30 cellular contexts compared by ENCODE assay signal in the genomic region with DNA sequence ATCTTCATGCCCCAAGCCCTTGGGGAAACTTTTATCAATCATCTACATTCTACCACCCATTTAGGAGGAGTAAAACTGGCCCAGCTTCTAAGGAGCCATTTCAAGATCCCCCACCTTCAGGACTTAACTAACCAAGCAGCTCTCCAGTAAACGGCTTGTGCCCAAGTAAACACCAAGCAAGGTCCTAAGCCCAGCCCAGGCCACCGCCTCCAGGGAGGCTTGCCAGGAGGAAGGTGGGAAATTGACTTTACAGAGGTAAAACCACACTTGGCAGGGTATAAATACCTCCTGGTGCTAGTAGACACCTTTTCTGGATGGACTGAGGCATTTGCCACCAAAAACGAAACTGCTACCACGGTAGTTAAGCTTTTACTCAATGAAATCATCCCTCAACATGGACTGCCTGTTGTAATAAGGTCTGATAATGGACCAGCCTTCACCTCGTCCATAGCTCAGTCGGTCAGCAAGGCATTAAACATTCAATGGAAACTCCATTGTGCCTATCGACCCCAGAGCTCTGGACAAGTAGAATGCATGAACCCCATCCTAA. TPM values are rescaled to one million over a fixed set of nuclear protein-coding genes. Genes with fewer than 3 reads are reported as not detected.
"Had no signal": no experiment of that assay in that cellular context is flagged by ENCODE, and none has a peak within 500 bp of the region (broad histone marks: within the 10 kb centered on the region; RNA-seq: fewer than 3 reads in every experiment).

No MANE protein-coding gene starts in this region.

- H3K4me3 ChIP-seq: gastrocnemius medialis, psoas muscle, sigmoid colon, thyroid gland, upper lobe of left lung had no signal

- H3K36me3 Mint-ChIP-seq: activated CD8-positive, alpha-beta memory T cell treated with anti-CD3 and anti-CD28 coated beads, Interleukin-2, amount 10 ng/mL, durations not matched to agents 7 days and 5 days; activated naive CD8-positive, alpha-beta T cell; mesothelial cell of epicardium; stimulated activated memory B cell treated with anti-CD40 and anti-IgM and Interleukin-4, amounts not matched to agents 10 μg/mL and 1 μg/mL and 100 μg/mL, for 72 hours had no signal

- ATAC-seq: activated CD4-positive, alpha-beta T cell treated with anti-CD3 and anti-CD28 coated beads for 36 hours; activated CD8-positive, alpha-beta memory T cell treated with anti-CD3 and anti-CD28 coated beads, Interleukin-2, amount 10 ng/mL, durations not matched to agents 7 days and 5 days; activated CD8-positive, alpha-beta T cell treated with anti-CD3 and anti-CD28 coated beads, Interleukin-2, amount 10 ng/mL, durations not matched to agents 7 days and 5 days; effector memory CD8-positive, alpha-beta T cell; gastrocnemius medialis; left cardiac atrium; naive thymus-derived CD8-positive, alpha-beta T cell; psoas muscle; stimulated activated memory B cell treated with anti-CD40 and anti-IgM and Interleukin-4, amounts not matched to agents 10 μg/mL and 1 μg/mL and 100 μg/mL, for 72 hours; stimulated activated naive CD8-positive, alpha-beta T cell treated with anti-CD3 and anti-CD28 coated beads, Interleukin-15, amount 100 ng/mL, for 72 hours had no signal

- H3K36me3 ChIP-seq: sigmoid colon, thyroid gland, upper lobe of left lung had no signal

- H3K4me1 Mint-ChIP-seq: activated CD4-positive, alpha-beta T cell treated with anti-CD3 and anti-CD28 coated beads for 36 hours; activated CD8-positive, alpha-beta memory T cell treated with anti-CD3 and anti-CD28 coated beads, Interleukin-2, amount 10 ng/mL, durations not matched to agents 7 days and 5 days; stimulated activated memory B cell treated with anti-CD40 and anti-IgM and Interleukin-4, amounts not matched to agents 10 μg/mL and 1 μg/mL and 100 μg/mL, for 72 hours; stimulated activated naive CD8-positive, alpha-beta T cell treated with anti-CD3 and anti-CD28 coated beads, Interleukin-15, amount 100 ng/mL, for 72 hours had no signal

- H2AFZ ChIP-seq: parathyroid adenoma had no signal

- H3K79me2 ChIP-seq: parathyroid adenoma had no signal

- H3K27ac ChIP-seq: gastrocnemius medialis, parathyroid adenoma, psoas muscle, sigmoid colon, thyroid gland, upper lobe of left lung had no signal

- H3K27me3 Mint-ChIP-seq: activated naive CD8-positive, alpha-beta T cell had no signal

- H3K27ac Mint-ChIP-seq: activated CD4-positive, alpha-beta T cell treated with anti-CD3 and anti-CD28 coated beads for 36 hours; activated CD8-positive, alpha-beta memory T cell treated with anti-CD3 and anti-CD28 coated beads, Interleukin-2, amount 10 ng/mL, durations not matched to agents 7 days and 5 days; activated CD8-positive, alpha-beta T cell treated with anti-CD3 and anti-CD28 coated beads, Interleukin-2, amount 10 ng/mL, durations not matched to agents 7 days and 5 days; activated naive CD8-positive, alpha-beta T cell; mesothelial cell of epicardium; naive thymus-derived CD8-positive, alpha-beta T cell; stimulated activated memory B cell treated with anti-CD40 and anti-IgM and Interleukin-4, amounts not matched to agents 10 μg/mL and 1 μg/mL and 100 μg/mL, for 72 hours; stimulated activated naive CD8-positive, alpha-beta T cell treated with anti-CD3 and anti-CD28 coated beads, Interleukin-15, amount 100 ng/mL, for 72 hours had no signal

- H3K9me3 Mint-ChIP-seq: effector memory CD8-positive, alpha-beta T cell; mesothelial cell of epicardium; naive thymus-derived CD8-positive, alpha-beta T cell; neural crest cell; stimulated activated memory B cell treated with anti-CD40 and anti-IgM and Interleukin-4, amounts not matched to agents 10 μg/mL and 1 μg/mL and 100 μg/mL, for 72 hours; stimulated activated naive CD8-positive, alpha-beta T cell treated with anti-CD3 and anti-CD28 coated beads, Interleukin-15, amount 100 ng/mL, for 72 hours had no signal

- DNase-seq: activated CD4-positive, alpha-beta T cell treated with anti-CD3 and anti-CD28 coated beads for 36 hours; activated CD4-positive, CD25-positive, alpha-beta regulatory T cell; activated CD8-positive, alpha-beta memory T cell treated with anti-CD3 and anti-CD28 coated beads, Interleukin-2, amount 10 ng/mL, durations not matched to agents 7 days and 5 days; activated CD8-positive, alpha-beta T cell treated with anti-CD3 and anti-CD28 coated beads, Interleukin-2, amount 10 ng/mL, durations not matched to agents 7 days and 5 days; activated naive CD4-positive, alpha-beta T cell; activated T-cell treated with anti-CD3 and anti-CD28 coated beads, Interleukin-2, amount 50 U/mL, for 48 hours; anterior cingulate cortex; cerebellar nuclear complex; cortex of kidney; effector memory CD8-positive, alpha-beta T cell; erythroblast; gastrocnemius medialis; glutamatergic neuron; left cardiac atrium; naive thymus-derived CD8-positive, alpha-beta T cell; occipital lobe; psoas muscle; sigmoid colon; small intestine; stimulated activated CD4-positive, alpha-beta T cell treated with anti-CD3 and anti-CD28 coated beads, Interleukin-4, amount 100 ng/mL, for 4 hours; stimulated activated CD8-positive, alpha-beta memory T cell treated with anti-CD3 and anti-CD28 coated beads, Interleukin-4, amount 100 ng/mL, for 48 hours; stimulated activated naive CD8-positive, alpha-beta T cell treated with anti-CD3 and anti-CD28 coated beads, Interleukin-15, amount 100 ng/mL, for 72 hours; thyroid gland; upper lobe of left lung had no signal

- H3K9me3 ChIP-seq: gastrocnemius medialis, psoas muscle, sigmoid colon, thyroid gland, upper lobe of left lung had no signal

- H3K9ac ChIP-seq: parathyroid adenoma had no signal

- H3K4me1 ChIP-seq: parathyroid adenoma, sigmoid colon, upper lobe of left lung had no signal

- FAIRE-seq: small intestine had no signal

- H3K4me3 Mint-ChIP-seq: activated CD4-positive, alpha-beta T cell treated with anti-CD3 and anti-CD28 coated beads for 36 hours; activated CD8-positive, alpha-beta memory T cell treated with anti-CD3 and anti-CD28 coated beads, Interleukin-2, amount 10 ng/mL, durations not matched to agents 7 days and 5 days; activated CD8-positive, alpha-beta T cell treated with anti-CD3 and anti-CD28 coated beads, Interleukin-2, amount 10 ng/mL, durations not matched to agents 7 days and 5 days; activated naive CD8-positive, alpha-beta T cell; effector memory CD8-positive, alpha-beta T cell; mesothelial cell of epicardium; naive thymus-derived CD8-positive, alpha-beta T cell; neural crest cell; stimulated activated memory B cell treated with anti-CD40 and anti-IgM and Interleukin-4, amounts not matched to agents 10 μg/mL and 1 μg/mL and 100 μg/mL, for 72 hours; stimulated activated naive CD8-positive, alpha-beta T cell treated with anti-CD3 and anti-CD28 coated beads, Interleukin-15, amount 100 ng/mL, for 72 hours had no signal

- H3K27me3 ChIP-seq: gastrocnemius medialis, sigmoid colon, thyroid gland, upper lobe of left lung had no signal

RNA-seq across cellular contexts. Expression of a gene that starts 5.6 kb away (rescaled TPM):
- total RNA-seq: activated CD4-positive, alpha-beta T cell treated with anti-CD3 and anti-CD28 coated beads for 36 hours; activated CD8-positive, alpha-beta memory T cell treated with anti-CD3 and anti-CD28 coated beads, Interleukin-2, amount 10 ng/mL, durations not matched to agents 7 days and 5 days; activated CD8-positive, alpha-beta T cell treated with anti-CD3 and anti-CD28 coated beads, Interleukin-2, amount 10 ng/mL, durations not matched to agents 7 days and 5 days; lower leg skin; naive thymus-derived CD8-positive, alpha-beta T cell; neural crest cell; occipital lobe; sigmoid colon; upper lobe of left lung had no signal
- polyA plus RNA-seq: naive thymus-derived CD8-positive, alpha-beta T cell had no signal

RNA-seq across cellular contexts. Expression of a gene that starts 27.1 kb away (rescaled TPM):
- total RNA-seq: activated CD4-positive, alpha-beta T cell treated with anti-CD3 and anti-CD28 coated beads for 36 hours; activated CD8-positive, alpha-beta memory T cell treated with anti-CD3 and anti-CD28 coated beads, Interleukin-2, amount 10 ng/mL, durations not matched to agents 7 days and 5 days; activated CD8-positive, alpha-beta T cell treated with anti-CD3 and anti-CD28 coated beads, Interleukin-2, amount 10 ng/mL, durations not matched to agents 7 days and 5 days; naive thymus-derived CD8-positive, alpha-beta T cell; neural crest cell; occipital lobe had no signal
- polyA plus RNA-seq: naive thymus-derived CD8-positive, alpha-beta T cell had no signal
